1 cellular context compared by ENCODE assay signal in the genomic region with DNA sequence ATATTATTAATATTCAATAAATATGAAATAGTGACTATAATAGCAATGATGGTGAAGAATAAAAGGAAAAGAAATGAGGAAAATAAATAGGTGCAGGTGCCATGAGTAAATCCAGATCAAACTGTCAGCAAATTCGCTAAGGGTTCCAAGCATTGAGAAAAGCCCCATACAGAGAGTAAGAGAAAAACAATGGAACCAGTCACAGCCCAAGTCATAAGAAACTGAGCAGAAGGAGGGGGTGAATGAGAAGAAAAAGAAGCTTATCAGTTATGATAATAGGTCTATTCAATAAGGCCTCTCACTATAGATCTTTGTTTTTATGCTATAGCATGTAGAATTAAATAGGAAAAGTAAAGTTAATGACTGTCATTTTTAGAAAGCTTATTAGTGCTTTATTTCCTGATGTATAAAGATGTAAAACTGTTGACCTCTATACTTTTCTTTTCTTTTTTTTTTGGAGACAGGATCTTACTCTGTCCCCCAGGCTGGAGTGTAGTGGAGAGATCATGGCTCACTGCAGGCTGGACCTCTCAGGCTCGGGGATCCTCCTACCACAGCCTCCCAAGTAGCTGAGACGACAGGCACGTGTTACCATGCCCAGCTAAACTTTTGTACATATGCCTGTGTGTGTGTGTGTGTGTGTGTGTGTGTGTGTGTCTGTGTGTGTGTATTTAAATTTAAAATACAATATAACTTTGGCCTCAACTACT.
TF ChIP-seq lines count a peak whose summit lies in the region.

No MANE protein-coding gene starts in this region.

TF ChIP-seq in SK-N-SH, 30 proteins besides CTCF, POLR2A, EP300 and RAD21:
- TF ChIP-seq, protein P1, sequence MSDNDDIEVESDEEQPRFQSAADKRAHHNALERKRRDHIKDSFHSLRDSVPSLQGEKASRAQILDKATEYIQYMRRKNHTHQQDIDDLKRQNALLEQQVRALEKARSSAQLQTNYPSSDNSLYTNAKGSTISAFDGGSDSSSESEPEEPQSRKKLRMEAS (IDR thresholded peaks at IDR 0.05; ENCODE audit: low read depth) = no peak
- TF ChIP-seq IRF3 (IDR thresholded peaks at IDR 0.05; ENCODE audit: low read depth, low read length) = no peak
- no peak for TF ChIP-seq JUND (IDR thresholded peaks at IDR 0.05)
- no peak for TF ChIP-seq FOXJ3 (CRISPR knock-in tag; IDR thresholded peaks at IDR 0.05)
- no peak for TF ChIP-seq RCOR1 (IDR thresholded peaks at IDR 0.05; ENCODE audit: low read length)
- no peak for TF ChIP-seq ELF1 (IDR thresholded peaks at IDR 0.05)
- TF ChIP-seq, protein P2, sequence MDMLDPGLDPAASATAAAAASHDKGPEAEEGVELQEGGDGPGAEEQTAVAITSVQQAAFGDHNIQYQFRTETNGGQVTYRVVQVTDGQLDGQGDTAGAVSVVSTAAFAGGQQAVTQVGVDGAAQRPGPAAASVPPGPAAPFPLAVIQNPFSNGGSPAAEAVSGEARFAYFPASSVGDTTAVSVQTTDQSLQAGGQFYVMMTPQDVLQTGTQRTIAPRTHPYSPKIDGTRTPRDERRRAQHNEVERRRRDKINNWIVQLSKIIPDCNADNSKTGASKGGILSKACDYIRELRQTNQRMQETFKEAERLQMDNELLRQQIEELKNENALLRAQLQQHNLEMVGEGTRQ (IDR thresholded peaks at IDR 0.05; ENCODE audit: borderline replicate concordance, low read depth, low read length) = no peak
- TF ChIP-seq PBX3 (IDR thresholded peaks at IDR 0.05) = no peak
TF ChIP-seq in SK-N-SH: peak in this region for 0.
